20 cellular contexts compared by ENCODE assay signal in the genomic region with DNA sequence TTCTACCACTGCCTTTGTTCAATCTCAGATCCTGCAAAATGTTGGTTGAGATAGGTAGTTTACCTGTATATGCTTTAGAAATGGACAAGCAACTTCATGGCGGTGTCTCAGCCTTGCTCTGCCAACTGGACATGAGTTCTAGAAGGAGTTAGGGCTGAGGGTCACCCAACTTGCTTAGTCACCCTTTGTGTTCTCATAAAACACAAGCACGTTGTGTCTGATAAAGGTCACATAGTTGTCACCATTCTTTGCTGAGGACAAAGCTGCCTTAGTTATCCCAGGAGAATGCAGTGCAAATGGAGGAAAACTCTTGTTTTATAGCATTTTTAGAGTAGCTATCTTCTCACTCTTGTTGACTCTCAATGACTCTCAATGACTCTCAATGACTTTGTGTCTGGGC.
"Had no signal": no experiment of that assay in that cellular context is flagged by ENCODE, and none has a peak within 500 bp of the region (broad histone marks: within the 10 kb centered on the region; RNA-seq: fewer than 3 reads in every experiment).

No MANE protein-coding gene starts in this region.

- H3K36me3 Mint-ChIP-seq: activated CD4-positive, alpha-beta memory T cell treated with anti-CD3 and anti-CD28 coated beads for 36 hours; activated naive CD8-positive, alpha-beta T cell treated with anti-CD3 and anti-CD28 coated beads for 36 hours; immature natural killer cell; mesothelial cell of epicardium had no signal

- H3K27me3 ChIP-seq: breast epithelium, tibial artery had no signal

- H3K4me1 Mint-ChIP-seq: activated naive CD8-positive, alpha-beta T cell treated with anti-CD3 and anti-CD28 coated beads for 36 hours; central memory CD8-positive, alpha-beta T cell; endodermal cell; immature natural killer cell; nephron; T-helper 17 cell had no signal

- H3K27ac Mint-ChIP-seq: activated CD4-positive, alpha-beta memory T cell treated with anti-CD3 and anti-CD28 coated beads for 36 hours; activated naive CD8-positive, alpha-beta T cell treated with anti-CD3 and anti-CD28 coated beads for 36 hours; endodermal cell; immature natural killer cell; mesothelial cell of epicardium; nephron; T-helper 17 cell had no signal

- H3K9me3 ChIP-seq: breast epithelium, tibial artery had no signal

- ATAC-seq: T-helper 17 cell had no signal

- H3K36me3 ChIP-seq: breast epithelium, left ventricle myocardium inferior, spleen, tibial artery had no signal

- H3K4me3 ChIP-seq: breast epithelium, coronary artery, left ventricle myocardium inferior, spleen, tibial artery had no signal

- DNase-seq: activated CD4-positive, alpha-beta memory T cell treated with anti-CD3 and anti-CD28 coated beads for 36 hours; activated CD4-positive, alpha-beta T cell treated with anti-CD3 and anti-CD28 coated beads for 48 hours; activated naive CD4-positive, alpha-beta T cell treated with Interleukin-2 at 50 U/mL for 16 hours; activated naive CD8-positive, alpha-beta T cell treated with anti-CD3 and anti-CD28 coated beads for 36 hours; activated T-cell treated with anti-CD3 and anti-CD28 coated beads, Interleukin-2, amount 50 U/mL, for 48 hours; endodermal cell; immature natural killer cell; kidney glomerular epithelial cell; left ventricle myocardium inferior; spleen; stimulated activated CD4-positive, alpha-beta T cell treated with anti-CD3 and anti-CD28 coated beads, Interleukin-4, amount 100 ng/mL, for 1 hour; stimulated activated naive CD4-positive, alpha-beta T cell; SW 1271; T-helper 17 cell; tibial artery had no signal

- H3K9me3 Mint-ChIP-seq: activated CD4-positive, alpha-beta memory T cell treated with anti-CD3 and anti-CD28 coated beads for 36 hours; activated naive CD8-positive, alpha-beta T cell treated with anti-CD3 and anti-CD28 coated beads for 36 hours; central memory CD8-positive, alpha-beta T cell; mesothelial cell of epicardium; nephron had no signal

- H3K4me3 Mint-ChIP-seq: activated CD4-positive, alpha-beta memory T cell treated with anti-CD3 and anti-CD28 coated beads for 36 hours; activated naive CD8-positive, alpha-beta T cell treated with anti-CD3 and anti-CD28 coated beads for 36 hours; central memory CD8-positive, alpha-beta T cell; endodermal cell; immature natural killer cell; mesothelial cell of epicardium; nephron; T-helper 17 cell had no signal

- H3K4me1 ChIP-seq: breast epithelium, tibial artery had no signal

- H3K27ac ChIP-seq: breast epithelium, coronary artery, left ventricle myocardium inferior, spleen, tibial artery had no signal

- H3K27me3 Mint-ChIP-seq: T-helper 17 cell had no signal
